Comparison of ENCODE assay signal across 9 cellular contexts in the genomic region with DNA sequence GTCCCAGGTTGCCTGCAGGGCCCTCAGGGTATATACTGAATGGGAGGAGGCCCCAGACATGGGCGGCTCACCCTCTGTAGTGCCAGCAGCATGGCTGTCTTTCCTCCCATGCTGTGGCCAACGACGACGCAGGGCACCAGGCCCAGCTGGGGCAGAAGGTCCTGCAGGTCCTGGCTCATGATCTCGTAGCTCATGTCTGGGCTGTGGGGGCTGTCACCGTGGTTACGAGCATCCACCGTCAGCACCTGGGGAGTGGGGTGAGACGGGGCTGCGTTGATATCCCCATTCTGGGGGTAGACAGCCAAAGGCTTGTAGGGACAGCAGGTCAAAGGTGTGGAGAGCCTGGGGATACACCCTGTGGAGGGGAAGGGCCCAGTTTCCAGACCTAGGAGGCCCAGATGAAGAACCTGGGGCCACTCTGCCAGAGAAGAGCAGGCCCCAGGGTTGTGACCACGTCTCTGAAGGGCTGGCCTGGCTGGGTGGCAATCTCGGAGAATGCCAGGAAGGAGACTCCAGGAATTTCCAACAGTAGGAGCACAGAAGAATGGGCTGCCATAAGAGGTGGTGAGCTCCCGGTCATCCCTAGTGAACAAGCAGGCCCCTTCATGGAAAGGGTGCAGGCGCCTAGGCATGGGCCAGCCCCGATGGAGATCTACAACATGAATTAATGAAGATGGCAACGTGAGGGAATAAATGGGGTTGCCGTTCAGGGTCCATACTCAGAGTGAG. TPM values are rescaled to one million over a fixed set of nuclear protein-coding genes. Genes with fewer than 3 reads are reported as not detected.
DNase-seq lines count a peak whose midpoint lies in the region; ATAC-seq and TF ChIP-seq lines count a peak whose summit lies in the region.
"Had no signal": no experiment of that assay in that cellular context is flagged by ENCODE, and none has a peak within 500 bp of the region (broad histone marks: within the 10 kb centered on the region; RNA-seq: fewer than 3 reads in every experiment).

No MANE protein-coding gene starts in this region.

- TF ChIP-seq EP300 in SK-N-SH (IDR thresholded peaks at IDR 0.05; ENCODE audit: borderline replicate concordance in 1 of 2, low read depth in 1 of 2, low read length in 1 of 2), result no peak

- H3K9me3 Mint-ChIP-seq in activated T-helper 17 cell treated with anti-CD3 and anti-CD28 coated beads, Interleukin-2, amount 50 U/mL, for 72 hours, result no peaks in the 10 kb centered on the region
- H3K9me3 Mint-ChIP-seq in stimulated activated naive B cell treated with anti-CD40 and anti-IgM and Interleukin-4, amounts not matched to agents 10 μg/mL and 1 μg/mL and 100 μg/mL, for 72 hours, result no peaks in the 10 kb centered on the region

- no peak for DNase-seq in SK-N-SH
- no peak for DNase-seq in stimulated activated naive B cell treated with anti-CD40 and anti-IgM and Interleukin-4, amounts not matched to agents 10 μg/mL and 1 μg/mL and 100 μg/mL, for 72 hours
- DNase-seq in erythroblast (lab: John Stamatoyannopoulos, UW), result no peak
- DNase-seq in NCI-H1694 treated with DMSO at 0.1 percent for 48 hours (lab: John Stamatoyannopoulos, UW), result no peak

- WGBS in SK-N-SH (ENCODE audit: low lambda C conversion rate), result 71% methylated on average over 17 of the region's 17 CpGs

- no peaks in the 10 kb centered on the region for H3K9me3 ChIP-seq in SK-N-SH
- H3K9me3 ChIP-seq in iPS-18c (ENCODE audit: control insufficient read depth, insufficient read depth, low read length), result no peaks in the 10 kb centered on the region

- H3K4me1 Mint-ChIP-seq in activated T-helper 17 cell treated with anti-CD3 and anti-CD28 coated beads, Interleukin-2, amount 50 U/mL, for 72 hours, result peaks cover 5% of the 10 kb centered on the region
- H3K4me1 Mint-ChIP-seq in stimulated activated naive B cell treated with anti-CD40 and anti-IgM and Interleukin-4, amounts not matched to agents 10 μg/mL and 1 μg/mL and 100 μg/mL, for 72 hours, result peaks cover 16 to 45% of the 10 kb centered on the region in 2 donors

- H3K36me3 Mint-ChIP-seq in activated T-helper 17 cell treated with anti-CD3 and anti-CD28 coated beads, Interleukin-2, amount 50 U/mL, for 72 hours (ENCODE audit: low read depth), result peaks cover 9% of the 10 kb centered on the region
- H3K36me3 Mint-ChIP-seq in stimulated activated naive B cell treated with anti-CD40 and anti-IgM and Interleukin-4, amounts not matched to agents 10 μg/mL and 1 μg/mL and 100 μg/mL, for 72 hours, result peaks cover 5 to 10% of the 10 kb centered on the region in 2 donors

- peaks cover 28% of the 10 kb centered on the region; the same call in 1 of the 2 replicates for H3K79me2 ChIP-seq in SK-N-SH (ENCODE audit: insufficient read depth)

- H4K20me1 ChIP-seq in SK-N-SH (ENCODE audit: insufficient read depth), result no peaks in the 10 kb centered on the region

- H3K4me3 ChIP-seq in SK-N-SH (ENCODE audit: low read depth in 2 of 2, low read length in 1 of 2), result peak overlapping the region; percentile 76 to 93
- H3K4me3 ChIP-seq in iPS-18c (ENCODE audit: insufficient read depth, low read depth, low read length), result peak overlapping the region; percentile 87

- POLR2A ChIA-PET in SK-N-SH (lab: Yijun Ruan, JAX), result interaction anchor here (2.0 kb wide), 1 partner anchor 69 kb away, joined by 5 read pairs; no protein-coding TSS in a partner anchor

- H3K4me3 Mint-ChIP-seq in activated T-helper 17 cell treated with anti-CD3 and anti-CD28 coated beads, Interleukin-2, amount 50 U/mL, for 72 hours, result peak overlapping the region; percentile 84
- H3K4me3 Mint-ChIP-seq in stimulated activated naive B cell treated with anti-CD40 and anti-IgM and Interleukin-4, amounts not matched to agents 10 μg/mL and 1 μg/mL and 100 μg/mL, for 72 hours, result peak overlapping the region; percentile 90 to 97

- H3K36me3 ChIP-seq in SK-N-SH (replicated peaks in 1 of 2; ENCODE audit: control insufficient read depth in 1 of 2, insufficient read depth in 2 of 2, low read length in 1 of 2), result peaks cover 8 to 11% of the 10 kb centered on the region in 2 experiments

- peak overlapping the region; percentile 31 to 87; a peak in 3 of 4 replicates for H3K27ac ChIP-seq in SK-N-SH (ENCODE audit: low read depth in 2 of 2, low read length in 1 of 2)

- no peak overlapping the region for H2AFZ ChIP-seq in SK-N-SH (ENCODE audit: low read depth)

- H3K9ac ChIP-seq in SK-N-SH, result peak overlapping the region; percentile 92

- no peaks in the 10 kb centered on the region for H3K27me3 ChIP-seq in SK-N-SH (ENCODE audit: insufficient read depth)

- H3K4me1 ChIP-seq in SK-N-SH (ENCODE audit: control insufficient read depth in 1 of 2, insufficient read depth in 2 of 2, low read depth in 1 of 2, low read length in 1 of 2), result peaks cover 7 to 13% of the 10 kb centered on the region in 2 experiments; a peak in 2 of 4 replicates

- peak overlapping the region; percentile 81 for H3K27ac Mint-ChIP-seq in activated T-helper 17 cell treated with anti-CD3 and anti-CD28 coated beads, Interleukin-2, amount 50 U/mL, for 72 hours
- H3K27ac Mint-ChIP-seq in stimulated activated naive B cell treated with anti-CD40 and anti-IgM and Interleukin-4, amounts not matched to agents 10 μg/mL and 1 μg/mL and 100 μg/mL, for 72 hours, result peak overlapping the region; percentile 98

- peak overlapping the region; percentile 100 for H3K4me2 ChIP-seq in SK-N-SH

- TF ChIP-seq CTCF in SK-N-SH (IDR thresholded peaks at IDR 0.05), result no peak

- no peaks in the 10 kb centered on the region for H3K9me2 ChIP-seq in SK-N-SH

- no peak for ATAC-seq in SK-N-SH treated with all-trans-retinoic acid at 6 μM for 48 hours
- no peak for ATAC-seq in activated T-helper 17 cell treated with anti-CD3 and anti-CD28 coated beads, Interleukin-2, amount 50 U/mL, for 72 hours (replicated peaks)
- ATAC-seq in stimulated activated naive B cell treated with anti-CD40 and anti-IgM and Interleukin-4, amounts not matched to agents 10 μg/mL and 1 μg/mL and 100 μg/mL, for 72 hours (replicated peaks), result no peak
- no peak for ATAC-seq in GM21390 (IDR thresholded peaks at IDR 0.05; ENCODE audit: unreplicated experiment)

- no peak for TF ChIP-seq POLR2A in erythroblast (IDR thresholded peaks at IDR 0.05; ENCODE audit: low read length)

- CTCF ChIA-PET in SK-N-SH (lab: Yijun Ruan, JAX), result interaction anchor here (1.0 to 12.8 kb wide), 7 partner anchors 14 to 469 kb away, joined by 3 to 272 read pairs (median 6); partner anchors contain the start of gene STX1A

- TF ChIP-seq RAD21 in SK-N-SH (IDR thresholded peaks at IDR 0.05; ENCODE audit: low read length), result no peak

- H3F3A ChIP-seq in SK-N-SH (replicated peaks; ENCODE audit: insufficient read depth), result peaks cover 10% of the 10 kb centered on the region

- no peaks in the 10 kb centered on the region for H3K27me3 Mint-ChIP-seq in activated T-helper 17 cell treated with anti-CD3 and anti-CD28 coated beads, Interleukin-2, amount 50 U/mL, for 72 hours
- H3K27me3 Mint-ChIP-seq in stimulated activated naive B cell treated with anti-CD40 and anti-IgM and Interleukin-4, amounts not matched to agents 10 μg/mL and 1 μg/mL and 100 μg/mL, for 72 hours, result peaks cover 0 to 10% of the 10 kb centered on the region in 2 donors

TF ChIP-seq in SK-N-SH, 30 proteins besides CTCF, POLR2A, EP300 and RAD21 (continues in another document):
- no peak for TF ChIP-seq TAF1 (IDR thresholded peaks at IDR 0.05; ENCODE audit: borderline replicate concordance, low read depth, low read length)

TF ChIP-seq in SK-N-SH treated with all-trans-retinoic acid at 6 μM for 48 hours, 23 proteins besides CTCF, POLR2A, EP300 and RAD21 (continues in another document):
- TF ChIP-seq ZNF70 (CRISPR knock-in tag; IDR thresholded peaks at IDR 0.05), result no peak
- TF ChIP-seq BACH2 (CRISPR knock-in tag; IDR thresholded peaks at IDR 0.05; ENCODE audit: borderline replicate concordance), result no peak
- TF ChIP-seq ZNF565 (CRISPR knock-in tag; conservative IDR thresholded peaks at IDR 0.05; ENCODE audit: low read depth), result no peak
- TF ChIP-seq, protein P1, sequence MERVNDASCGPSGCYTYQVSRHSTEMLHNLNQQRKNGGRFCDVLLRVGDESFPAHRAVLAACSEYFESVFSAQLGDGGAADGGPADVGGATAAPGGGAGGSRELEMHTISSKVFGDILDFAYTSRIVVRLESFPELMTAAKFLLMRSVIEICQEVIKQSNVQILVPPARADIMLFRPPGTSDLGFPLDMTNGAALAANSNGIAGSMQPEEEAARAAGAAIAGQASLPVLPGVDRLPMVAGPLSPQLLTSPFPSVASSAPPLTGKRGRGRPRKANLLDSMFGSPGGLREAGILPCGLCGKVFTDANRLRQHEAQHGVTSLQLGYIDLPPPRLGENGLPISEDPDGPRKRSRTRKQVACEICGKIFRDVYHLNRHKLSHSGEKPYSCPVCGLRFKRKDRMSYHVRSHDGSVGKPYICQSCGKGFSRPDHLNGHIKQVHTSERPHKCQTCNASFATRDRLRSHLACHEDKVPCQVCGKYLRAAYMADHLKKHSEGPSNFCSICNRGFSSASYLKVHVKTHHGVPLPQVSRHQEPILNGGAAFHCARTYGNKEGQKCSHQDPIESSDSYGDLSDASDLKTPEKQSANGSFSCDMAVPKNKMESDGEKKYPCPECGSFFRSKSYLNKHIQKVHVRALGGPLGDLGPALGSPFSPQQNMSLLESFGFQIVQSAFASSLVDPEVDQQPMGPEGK (CRISPR knock-in tag; IDR thresholded peaks at IDR 0.05; ENCODE audit: borderline replicate concordance), result no peak

RNA-seq across cellular contexts. Expression of gene ABHD11, which starts 0.9 kb away (rescaled TPM):
- 29.9 and 33.7 TPM in 2 replicates for polyA plus RNA-seq in SK-N-SH (2012; rRNA removed)
- 14.8 and 23.2 TPM in 2 replicates for polyA plus RNA-seq in SK-N-SH (2012; cell fraction: cytosol; rRNA removed)
- polyA plus RNA-seq in SK-N-SH (2012; cell fraction: nucleus; rRNA removed), result 32.1 and 34.9 TPM in 2 replicates
- 10 to 100 TPM; 11.9 to 21.2 TPM for total RNA-seq in activated T-helper 17 cell treated with anti-CD3 and anti-CD28 coated beads, Interleukin-2, amount 50 U/mL, for 72 hours

RNA-seq across cellular contexts. Expression of gene STX1A, which starts 18.2 kb away (rescaled TPM):
- polyA plus RNA-seq in SK-N-SH (2012; rRNA removed), result 81.2 and 91.1 TPM in 2 replicates
- polyA plus RNA-seq in SK-N-SH (2012; cell fraction: cytosol; rRNA removed), result 40.6 and 54.4 TPM in 2 replicates
- polyA plus RNA-seq in SK-N-SH (2012; cell fraction: nucleus; rRNA removed), result 330 and 340 TPM in 2 replicates
- total RNA-seq in activated T-helper 17 cell treated with anti-CD3 and anti-CD28 coated beads, Interleukin-2, amount 50 U/mL, for 72 hours, result 10 to 100 TPM; 16.8 to 40.9 TPM

RNA-seq across cellular contexts. Expression of gene CLDN3, which starts 32.4 kb away (rescaled TPM):
- polyA plus RNA-seq in SK-N-SH (2012; rRNA removed), result 0.05 and 0.08 TPM in 2 replicates
- polyA plus RNA-seq in SK-N-SH (2012; cell fraction: cytosol; rRNA removed), result 0.07 TPM in 1 of 2 replicates, not detected in the other
- polyA plus RNA-seq in SK-N-SH (2012; cell fraction: nucleus; rRNA removed), result 0.07 TPM in 1 of 2 replicates, not detected in the other
- total RNA-seq in activated T-helper 17 cell treated with anti-CD3 and anti-CD28 coated beads, Interleukin-2, amount 50 U/mL, for 72 hours, result not detected
- total RNA-seq: activated CD8-positive, alpha-beta memory T cell treated with anti-CD3 and anti-CD28 coated beads for 36 hours had no signal

RNA-seq across cellular contexts. Expression of gene BUD23, which starts 54.3 kb away (rescaled TPM):
- polyA plus RNA-seq in SK-N-SH (2012; rRNA removed), result 174 and 206 TPM in 2 replicates
- 167 and 190 TPM in 2 replicates for polyA plus RNA-seq in SK-N-SH (2012; cell fraction: cytosol; rRNA removed)
- polyA plus RNA-seq in SK-N-SH (2012; cell fraction: nucleus; rRNA removed), result 151 and 156 TPM in 2 replicates
- total RNA-seq in activated T-helper 17 cell treated with anti-CD3 and anti-CD28 coated beads, Interleukin-2, amount 50 U/mL, for 72 hours, result 10 to 100 TPM; 54.6 to 82.3 TPM

RNA-seq across cellular contexts. Expression of gene DNAJC30, which starts 54.4 kb away (rescaled TPM):
- 10.6 and 11.0 TPM in 2 replicates for polyA plus RNA-seq in SK-N-SH (2012; rRNA removed)
- polyA plus RNA-seq in SK-N-SH (2012; cell fraction: cytosol; rRNA removed), result 8.0 and 10.5 TPM in 2 replicates
- 7.5 and 8.0 TPM in 2 replicates for polyA plus RNA-seq in SK-N-SH (2012; cell fraction: nucleus; rRNA removed)
- 1 to 10 TPM; 5.3 to 7.6 TPM for total RNA-seq in activated T-helper 17 cell treated with anti-CD3 and anti-CD28 coated beads, Interleukin-2, amount 50 U/mL, for 72 hours
